Comparison of ENCODE assay signal across 8 cellular contexts in the genomic region with DNA sequence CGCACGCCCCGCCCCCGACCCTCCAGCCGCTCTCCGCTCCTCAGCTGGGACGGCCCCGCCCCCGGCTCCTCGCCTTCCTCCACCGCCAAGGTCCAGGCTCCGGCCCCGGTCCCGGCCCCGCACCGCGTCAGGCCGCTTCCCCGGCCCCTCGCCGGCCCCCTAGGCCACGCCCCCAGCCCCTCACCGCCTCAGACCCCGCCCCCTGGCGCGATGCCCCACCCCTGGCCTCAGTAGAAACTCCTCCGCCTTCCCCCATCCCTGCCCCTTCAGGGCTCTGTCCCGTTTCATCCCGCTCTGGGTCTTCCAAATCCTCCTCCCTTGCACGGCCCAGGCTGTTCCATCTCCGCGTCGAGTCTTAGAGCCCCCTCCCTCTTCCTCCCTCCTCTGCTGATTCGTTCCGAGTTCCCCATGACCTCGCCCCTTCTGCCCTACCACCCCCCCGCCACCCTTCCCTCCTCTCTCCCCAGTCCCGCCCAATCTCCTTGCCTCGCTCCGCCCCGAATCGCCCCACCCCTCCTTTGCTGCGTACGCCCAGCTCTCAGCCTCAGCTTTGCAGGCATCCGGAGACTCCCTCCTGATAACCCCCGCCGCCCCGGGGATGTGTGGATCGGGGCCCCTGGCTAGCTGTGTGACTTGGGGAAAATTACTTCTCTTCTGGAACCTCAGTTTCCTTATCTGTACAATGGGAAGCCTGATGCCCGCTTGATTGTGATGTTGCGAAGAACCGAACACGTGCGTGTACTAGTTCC.
DNase-seq lines count a peak whose midpoint lies in the region; ATAC-seq lines count a peak whose summit lies in the region.

No MANE protein-coding gene starts in this region.

- ATAC-seq in HG02798 (IDR thresholded peaks at IDR 0.05; ENCODE audit: poor library complexity, unreplicated experiment) (peak; percentile 62), HG02884 (IDR thresholded peaks at IDR 0.05; ENCODE audit: unreplicated experiment) (no peak)

- DNase-seq in DMS53 treated with DMSO at 0.1 percent for 48 hours (lab: John Stamatoyannopoulos, UW; ENCODE audit: unreplicated experiment): peak; percentile 92
- peak; percentile 73 for DNase-seq in NCI-H345 treated with DMSO at 0.1 percent for 48 hours (lab: John Stamatoyannopoulos, UW; ENCODE audit: unreplicated experiment)
- peak; percentile 93 for DNase-seq in activated CD4-positive, alpha-beta T cell treated with anti-CD3 and anti-CD28 coated beads, Interleukin-2, amount 50 U/mL, for 1 hour
- DNase-seq in cortex of kidney (lab: John Stamatoyannopoulos, UW): peak; percentile 31
- DNase-seq in left kidney (ENCODE audit: low read depth, low spot score): peak; percentile 97
- peak; percentile 87 for DNase-seq in stimulated activated CD4-positive, alpha-beta T cell treated with anti-CD3 and anti-CD28 coated beads, Interleukin-1b, Interleukin-23, amount 100 ng/mL, for 48 hours

Comparison
In these comparisons a context has a peak if more than half of its experiments do, and no peak if none do; other contexts are left out.
1. DNase-seq: peak in every context shown above with its lines; median percentile 97 in left kidney; 93 in activated CD4-positive, alpha-beta T cell treated with anti-CD3 and anti-CD28 coated beads, Interleukin-2, amount 50 U/mL, for 1 hour; 92 in DMS53 treated with DMSO at 0.1 percent for 48 hours; 87 in stimulated activated CD4-positive, alpha-beta T cell treated with anti-CD3 and anti-CD28 coated beads, Interleukin-1b, Interleukin-23, amount 100 ng/mL, for 48 hours; 73 in NCI-H345 treated with DMSO at 0.1 percent for 48 hours; 31 in cortex of kidney.